In genomic region chr16:81445926-81446317, GRCh38 we compare ENCODE assay signal across 1 cellular context.
TF ChIP-seq lines count a peak whose summit lies in the region.

No MANE protein-coding gene starts in this region.

TF ChIP-seq in HCT116, 20 proteins besides CTCF, POLR2A, EP300 and RAD21 (continued from another document):
- no peak for TF ChIP-seq ATF3 (IDR thresholded peaks at IDR 0.05)
TF ChIP-seq in HCT116: peak in this region for 0.
